In the genomic region with DNA sequence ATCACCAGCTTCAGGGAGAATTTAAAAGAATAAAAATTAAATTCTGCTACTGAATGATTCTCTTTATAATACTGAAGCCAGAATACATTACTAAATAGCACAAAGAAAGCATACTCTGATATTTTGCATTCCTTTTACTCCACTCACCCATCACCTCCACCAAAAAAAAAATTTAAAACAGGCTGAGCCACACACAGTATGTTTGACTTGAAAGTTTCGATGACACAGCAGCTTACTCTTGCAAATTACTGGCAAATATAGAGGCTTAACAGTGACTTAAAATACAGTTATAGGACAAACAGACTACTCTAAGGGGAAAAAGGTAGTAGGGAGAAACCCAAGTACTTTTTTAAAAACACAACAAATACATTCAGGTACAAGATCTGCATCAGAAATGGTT, we compare ENCODE assay signal across 16 cellular contexts. TPM values are rescaled to one million over a fixed set of nuclear protein-coding genes. Genes with fewer than 3 reads are reported as not detected.
DNase-seq lines count a peak whose midpoint lies in the region; TF ChIP-seq lines count a peak whose summit lies in the region.
"Had no signal": no experiment of that assay in that cellular context is flagged by ENCODE, and none has a peak within 500 bp of the region (broad histone marks: within the 10 kb centered on the region; RNA-seq: fewer than 3 reads in every experiment).

No MANE protein-coding gene starts in this region.

- H3K9me3 Mint-ChIP-seq in progenitor cell of endocrine pancreas (ENCODE audit: low read depth): no peaks in the 10 kb centered on the region
- H3K9me3 Mint-ChIP-seq: activated B cell treated with CpG ODN at 0.5 μM for 24 hours; CD4-positive, alpha-beta memory T cell; neural crest cell had no signal

- H3K4me3 ChIP-seq in SK-N-MC (0 out of 2 replicates have a peak overlapping the region, but pooled peaks have one; percentile 6), endocrine pancreas (ENCODE audit: control insufficient read depth, insufficient read depth, low read length) (peak overlapping the region; percentile 14)
- H3K4me3 ChIP-seq: body of pancreas had no signal

- H3K9ac ChIP-seq in SK-N-MC (ENCODE audit: insufficient read length) (peak overlapping the region; percentile 16), endocrine pancreas (ENCODE audit: control insufficient read depth, insufficient read depth, low read length) (no peak overlapping the region)

- no peak for TF ChIP-seq CTCF in progenitor cell of endocrine pancreas (IDR thresholded peaks at IDR 0.05; ENCODE audit: unreplicated experiment)

- H3K36me3 Mint-ChIP-seq in progenitor cell of endocrine pancreas (ENCODE audit: insufficient read depth): peaks cover 9% of the 10 kb centered on the region

- DNase-seq in GM04504 (ENCODE audit: low read depth): peak; percentile 4
- DNase-seq in SK-N-MC (ENCODE audit: low read depth, low spot score): no peak
- DNase-seq in progenitor cell of endocrine pancreas (ENCODE audit: low spot score, unreplicated experiment): no peak
- DNase-seq in MV-4-11 (lab: John Stamatoyannopoulos, UW): no peak
- no peak for DNase-seq in NCI-H526 (lab: John Stamatoyannopoulos, UW)
- no peak for DNase-seq in LoVo (ENCODE audit: low spot score)
- DNase-seq: activated B cell treated with CpG ODN at 0.5 μM for 24 hours; activated T-cell treated with anti-CD3 and anti-CD28 coated beads, Interleukin-2, amount 50 U/mL, for 1 hour; body of pancreas; CD4-positive, alpha-beta memory T cell; GDM1; H7; hippocampal formation; left ventricle myocardium superior had no signal

- H3K9me3 ChIP-seq in SK-N-MC (ENCODE audit: low read depth, low read length) (peaks cover 3% of the 10 kb centered on the region; the same call in 1 of the 2 replicates), endocrine pancreas (ENCODE audit: control insufficient read depth, low read length) (no peaks in the 10 kb centered on the region)
- H3K9me3 ChIP-seq: body of pancreas had no signal

- peaks cover 24% of the 10 kb centered on the region for H3K36me3 ChIP-seq in SK-N-MC (ENCODE audit: insufficient read depth, low read length)
- no peaks in the 10 kb centered on the region for H3K36me3 ChIP-seq in endocrine pancreas (ENCODE audit: control insufficient read depth, insufficient read depth, low read length)

- no peaks in the 10 kb centered on the region for H3K27me3 Mint-ChIP-seq in progenitor cell of endocrine pancreas
- H3K27me3 Mint-ChIP-seq: activated B cell treated with CpG ODN at 0.5 μM for 24 hours; CD4-positive, alpha-beta memory T cell had no signal

- H3K4me3 Mint-ChIP-seq in progenitor cell of endocrine pancreas (ENCODE audit: low read depth): no peak overlapping the region
- H3K4me3 Mint-ChIP-seq: activated B cell treated with CpG ODN at 0.5 μM for 24 hours; CD4-positive, alpha-beta memory T cell; neural crest cell had no signal

- peak overlapping the region; percentile 73 for H3K27ac Mint-ChIP-seq in progenitor cell of endocrine pancreas
- H3K27ac Mint-ChIP-seq: activated B cell treated with CpG ODN at 0.5 μM for 24 hours had no signal

- peak overlapping the region; percentile 64 for H3K27ac ChIP-seq in SK-N-MC
- H3K27ac ChIP-seq: body of pancreas had no signal

- H3K4me1 Mint-ChIP-seq in progenitor cell of endocrine pancreas (ENCODE audit: low read depth): peaks cover 23% of the 10 kb centered on the region

- no peaks in the 10 kb centered on the region for H3K27me3 ChIP-seq in endocrine pancreas (ENCODE audit: control insufficient read depth, insufficient read depth, low read length)
- H3K27me3 ChIP-seq: body of pancreas had no signal

- H3K4me1 ChIP-seq in endocrine pancreas (ENCODE audit: control insufficient read depth, insufficient read depth, low read length): no peaks in the 10 kb centered on the region

RNA-seq across cellular contexts. Expression of a gene that starts 39.2 kb away (rescaled TPM):
- 70.9 and 76.5 TPM in 2 replicates for total RNA-seq in progenitor cell of endocrine pancreas
